In the genomic region with DNA sequence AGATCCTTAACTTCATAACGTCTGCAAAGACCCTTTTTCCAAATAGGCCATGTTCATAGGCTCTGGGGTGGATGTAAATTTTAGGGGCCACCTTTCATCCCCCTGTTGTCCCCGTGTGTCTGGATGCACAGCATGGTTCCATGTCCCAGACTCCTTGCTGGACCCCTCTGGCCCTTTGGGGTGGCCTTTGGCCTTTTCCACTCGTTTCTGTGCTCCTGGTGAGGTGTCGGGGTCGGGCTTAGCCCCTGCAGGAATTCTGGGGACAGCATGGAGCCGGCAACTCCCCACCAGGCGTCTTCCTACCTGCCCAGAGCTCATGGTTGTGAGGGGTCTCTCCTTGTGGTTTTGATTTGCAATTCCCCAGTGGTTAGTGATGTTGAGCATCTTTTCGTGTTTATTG, we compare ENCODE assay signal across 9 cellular contexts.
A peak's percentile ranks its signal among the peaks of the same experiment; 100 is the strongest.
DNase-seq lines count a peak whose midpoint lies in the region; ATAC-seq and TF ChIP-seq lines count a peak whose summit lies in the region.
"Had no signal": no experiment of that assay in that cellular context is flagged by ENCODE, and none has a peak within 500 bp of the region (broad histone marks: within the 10 kb centered on the region; RNA-seq: fewer than 3 reads in every experiment).

No MANE protein-coding gene starts in this region.

- CTCF ChIA-PET in CD8-positive, alpha-beta memory T cell (lab: Charles Lee) = interaction anchor here (1.0 to 1.7 kb wide), 2 partner anchors 50 to 76 kb away, joined by 4 to 8 read pairs; no protein-coding TSS in a partner anchor

- H3K9me3 Mint-ChIP-seq in CD8-positive, alpha-beta memory T cell = no peaks in the 10 kb centered on the region

- H3K4me3 ChIP-seq in CD8-positive, alpha-beta memory T cell (ENCODE audit: low read length) = peak overlapping the region; percentile 26
- no peak overlapping the region for H3K4me3 ChIP-seq in Peyer's patch
- no peak overlapping the region for H3K4me3 ChIP-seq in esophagus (ENCODE audit: low read depth in 1 of 2, low read length in 2 of 2)
- no peak overlapping the region for H3K4me3 ChIP-seq in ovary

- no peaks in the 10 kb centered on the region for H3K36me3 ChIP-seq in CD8-positive, alpha-beta memory T cell (ENCODE audit: insufficient read depth, low read length)
- H3K36me3 ChIP-seq in Peyer's patch = no peaks in the 10 kb centered on the region
- H3K36me3 ChIP-seq in esophagus (ENCODE audit: control insufficient read depth in 2 of 2, insufficient read depth in 2 of 2, low read length in 1 of 2) = peaks cover 0 to 2% of the 10 kb centered on the region in 2 donors
- H3K36me3 ChIP-seq in ovary = no peaks in the 10 kb centered on the region

- TF ChIP-seq CTCF in Peyer's patch (IDR thresholded peaks at IDR 0.05) (no peak), ovary (IDR thresholded peaks at IDR 0.05) (no peak)

- no peaks in the 10 kb centered on the region for H3K27me3 ChIP-seq in CD8-positive, alpha-beta memory T cell (ENCODE audit: insufficient read depth, low read length, poor library complexity, severe bottlenecking)
- no peaks in the 10 kb centered on the region for H3K27me3 ChIP-seq in Peyer's patch
- no peaks in the 10 kb centered on the region for H3K27me3 ChIP-seq in esophagus (ENCODE audit: control insufficient read depth in 1 of 2, insufficient read depth in 2 of 2, low read length in 2 of 2)
- H3K27me3 ChIP-seq in ovary = no peaks in the 10 kb centered on the region

- WGBS in esophagus, 2 donors = 85 to 88% methylated on average over 8 of the region's 8 CpGs
- WGBS in ovary, 3 donors = 81 to 91% (median 89%) methylated on average over 8 of the region's 8 CpGs

- H3K27ac Mint-ChIP-seq in CD8-positive, alpha-beta memory T cell = peak overlapping the region in 4 of 8 donors; percentile 14 to 90 (median 70)

- peaks cover 52% of the 10 kb centered on the region for H3K4me1 ChIP-seq in CD8-positive, alpha-beta memory T cell (ENCODE audit: insufficient read depth, low read length)
- peaks cover 12 to 84% (median 53%) of the 10 kb centered on the region in 4 donors for H3K4me1 ChIP-seq in Peyer's patch
- peaks cover 10 to 43% of the 10 kb centered on the region in 2 donors for H3K4me1 ChIP-seq in esophagus (ENCODE audit: control insufficient read depth in 2 of 2, insufficient read depth in 2 of 2, low read length in 1 of 2)
- peaks cover 31% of the 10 kb centered on the region for H3K4me1 ChIP-seq in ovary (ENCODE audit: insufficient read depth)

- no peak for TF ChIP-seq EP300 in ovary (IDR thresholded peaks at IDR 0.05)

- peak overlapping the region in 5 of 7 donors; percentile 16 to 67 (median 47) for H3K4me3 Mint-ChIP-seq in CD8-positive, alpha-beta memory T cell

- no peaks in the 10 kb centered on the region for H3K9me3 ChIP-seq in CD8-positive, alpha-beta memory T cell (ENCODE audit: low read length)
- H3K9me3 ChIP-seq in Peyer's patch = no peaks in the 10 kb centered on the region
- H3K9me3 ChIP-seq in esophagus (ENCODE audit: control insufficient read depth in 2 of 2, insufficient read depth in 1 of 2, low read depth in 1 of 2, low read length in 1 of 2) = no peaks in the 10 kb centered on the region
- no peaks in the 10 kb centered on the region for H3K9me3 ChIP-seq in ovary

- intact Hi-C loops in ovary (cut with DNase I) = no loop called here

- POLR2A ChIA-PET in CD8-positive, alpha-beta memory T cell (lab: Charles Lee) = no interaction called here

- no peak for ATAC-seq in GM21390 (IDR thresholded peaks at IDR 0.05; ENCODE audit: unreplicated experiment)

- peaks cover 0 to 2% of the 10 kb centered on the region in 2 donors for H3K27me3 Mint-ChIP-seq in CD8-positive, alpha-beta memory T cell

- H3K4me1 Mint-ChIP-seq in CD8-positive, alpha-beta memory T cell = peaks cover 39 to 60% (median 57%) of the 10 kb centered on the region in 3 donors

- peak overlapping the region; percentile 65 for H3K27ac ChIP-seq in CD8-positive, alpha-beta memory T cell (ENCODE audit: low read depth, low read length)
- H3K27ac ChIP-seq in Peyer's patch (peak overlapping the region; percentile 73 to 91 (median 82)), esophagus (ENCODE audit: low read depth in 2 of 2, low read length in 1 of 2) (peak overlapping the region; percentile 70 to 91), ovary (peak overlapping the region; percentile 91)

- no peaks in the 10 kb centered on the region for H3K36me3 Mint-ChIP-seq in CD8-positive, alpha-beta memory T cell

- no peak for TF ChIP-seq POLR2A in Peyer's patch (IDR thresholded peaks at IDR 0.05)
- TF ChIP-seq POLR2A in ovary (IDR thresholded peaks at IDR 0.05) = no peak

- no peak for DNase-seq in CD8-positive, alpha-beta memory T cell
- DNase-seq in Peyer's patch (peak; percentile 14 to 46 (median 45)), ovary (peak in 4 of 5 donors; percentile 30 to 52 (median 36)), NCI-H2081 treated with DMSO at 0.1 percent for 48 hours (lab: John Stamatoyannopoulos, UW) (no peak), T1000 (lab: John Stamatoyannopoulos, UW) (no peak), NCI-H2196 treated with DMSO at 0.1 percent for 48 hours (lab: John Stamatoyannopoulos, UW; ENCODE audit: unreplicated experiment) (no peak)
- DNase-seq: NCI-H510A had no signal

Comparison
In these comparisons a context has a peak if more than half of its experiments do, and no peak if none do; other contexts are left out.
1. DNase-seq: peak in Peyer's patch (3 of 3) and ovary (4 of 5); none in CD8-positive, alpha-beta memory T cell (0 of 5), NCI-H2081 treated with DMSO at 0.1 percent for 48 hours (single experiment), T1000 (single experiment) and NCI-H2196 treated with DMSO at 0.1 percent for 48 hours (single experiment).
2. Peak in every context shown above with its lines, with median percentiles within 50 percentile points of each other: H3K27ac ChIP-seq.